Comparison of ENCODE assay signal across 11 cellular contexts in genomic region chr10:11299125-11299524, GRCh38.
"Had no signal": no experiment of that assay in that cellular context is flagged by ENCODE, and none has a peak within 500 bp of the region (broad histone marks: within the 10 kb centered on the region; RNA-seq: fewer than 3 reads in every experiment).

No MANE protein-coding gene starts in this region.

- DNase-seq: activated CD4-positive, alpha-beta T cell treated with anti-CD3 and anti-CD28 coated beads, Interleukin-2, amount 50 U/mL, for 4 hours; activated CD4-positive, CD25-positive, alpha-beta regulatory T cell; activated effector memory CD4-positive, alpha-beta T cell treated with anti-CD3 and anti-CD28 coated beads, Interleukin-2, amount 50 U/mL, for 16 hours; anterior cingulate cortex; esophagus squamous epithelium; mammary epithelial cell; SHP77; small intestine had no signal

- H3K27me3 ChIP-seq: esophagus squamous epithelium, right atrium auricular region, upper lobe of left lung had no signal

- H3K4me1 ChIP-seq: right atrium auricular region, upper lobe of left lung had no signal

- ATAC-seq: activated naive CD4-positive, alpha-beta T cell treated with anti-CD3 and anti-CD28 coated beads, Interleukin-2, amount 50 U/mL, for 72 hours had no signal

- H3K4me3 ChIP-seq: esophagus squamous epithelium, right atrium auricular region, upper lobe of left lung had no signal

- H3K9me3 ChIP-seq: esophagus squamous epithelium, right atrium auricular region, upper lobe of left lung had no signal

- H3K27ac ChIP-seq: esophagus squamous epithelium, right atrium auricular region, upper lobe of left lung had no signal
